1 cellular context compared by ENCODE assay signal in genomic region chr1:59193443-59194093, GRCh38.
A peak's percentile ranks its signal among the peaks of the same experiment; 100 is the strongest.
TF ChIP-seq lines count a peak whose summit lies in the region.

No MANE protein-coding gene starts in this region.

TF ChIP-seq in K562, 482 proteins besides CTCF, POLR2A, EP300 and RAD21 (continued from another document):
- TF ChIP-seq AFF1 (IDR thresholded peaks at IDR 0.05; ENCODE audit: low read depth in 1 of 2, partially characterized antibody in 2 of 2): no peak
- TF ChIP-seq HOMEZ (CRISPR knock-in tag; IDR thresholded peaks at IDR 0.05): no peak
- peak; percentile 46 for TF ChIP-seq CBFA2T2 (conservative IDR thresholded peaks at IDR 0.05)
- no peak for TF ChIP-seq ZNF589 (CRISPR knock-in tag; IDR thresholded peaks at IDR 0.05; ENCODE audit: low read depth)
- no peak for TF ChIP-seq GATAD2A (IDR thresholded peaks at IDR 0.05)
- TF ChIP-seq SP1 (CRISPR knock-in tag; IDR thresholded peaks at IDR 0.05): no peak
- TF ChIP-seq HDAC1 (IDR thresholded peaks at IDR 0.05): no peak
- no peak for TF ChIP-seq ZC3H8 (IDR thresholded peaks at IDR 0.05)
- TF ChIP-seq ZNF146 (CRISPR knock-in tag; IDR thresholded peaks at IDR 0.05; ENCODE audit: unreplicated experiment): no peak
- no peak for TF ChIP-seq NFE2L1 (tag; IDR thresholded peaks at IDR 0.05; ENCODE audit: borderline replicate concordance, low read depth)
- TF ChIP-seq, protein P1, sequence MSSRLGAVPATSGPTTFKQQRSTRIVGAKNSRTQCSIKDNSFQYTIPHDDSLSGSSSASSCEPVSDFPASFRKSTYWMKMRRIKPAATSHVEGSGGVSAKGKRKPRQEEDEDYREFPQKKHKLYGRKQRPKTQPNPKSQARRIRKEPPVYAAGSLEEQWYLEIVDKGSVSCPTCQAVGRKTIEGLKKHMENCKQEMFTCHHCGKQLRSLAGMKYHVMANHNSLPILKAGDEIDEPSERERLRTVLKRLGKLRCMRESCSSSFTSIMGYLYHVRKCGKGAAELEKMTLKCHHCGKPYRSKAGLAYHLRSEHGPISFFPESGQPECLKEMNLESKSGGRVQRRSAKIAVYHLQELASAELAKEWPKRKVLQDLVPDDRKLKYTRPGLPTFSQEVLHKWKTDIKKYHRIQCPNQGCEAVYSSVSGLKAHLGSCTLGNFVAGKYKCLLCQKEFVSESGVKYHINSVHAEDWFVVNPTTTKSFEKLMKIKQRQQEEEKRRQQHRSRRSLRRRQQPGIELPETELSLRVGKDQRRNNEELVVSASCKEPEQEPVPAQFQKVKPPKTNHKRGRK (tag; IDR thresholded peaks at IDR 0.05): no peak
- no peak for TF ChIP-seq MLX (CRISPR knock-in tag; conservative IDR thresholded peaks at IDR 0.05)
- TF ChIP-seq HNRNPUL1 (IDR thresholded peaks at IDR 0.05; ENCODE audit: low read length): no peak
- no peak for TF ChIP-seq RBM39 (optimal IDR thresholded peaks at IDR 0.05; ENCODE audit: low read depth, low read length)
- TF ChIP-seq TRIM24 (IDR thresholded peaks at IDR 0.05): peak in 1 of 2 experiments; percentile 43; a peak in 1 of 4 replicates
- TF ChIP-seq MAFF (IDR thresholded peaks at IDR 0.05; ENCODE audit: low read length): no peak
- TF ChIP-seq PPARD (CRISPR knock-in tag; IDR thresholded peaks at IDR 0.05): no peak
- no peak for TF ChIP-seq ASH1L (IDR thresholded peaks at IDR 0.05; ENCODE audit: borderline replicate concordance, low read depth, partially characterized antibody)
- TF ChIP-seq IRF2 (CRISPR knock-in tag; IDR thresholded peaks at IDR 0.05): no peak
- TF ChIP-seq PYGO2 (tag; IDR thresholded peaks at IDR 0.05): no peak
- TF ChIP-seq SIN3A (IDR thresholded peaks at IDR 0.05; ENCODE audit: borderline replicate concordance in 2 of 2, control insufficient read depth in 1 of 2, low read depth in 2 of 2, low read length in 2 of 2): no peak
- TF ChIP-seq XRCC3 (IDR thresholded peaks at IDR 0.05): no peak
- TF ChIP-seq TARDBP (IDR thresholded peaks at IDR 0.05): no peak
- no peak for TF ChIP-seq NFIC (IDR thresholded peaks at IDR 0.05)
- no peak for TF ChIP-seq SMARCE1 (IDR thresholded peaks at IDR 0.05)
- no peak for TF ChIP-seq GABPB2 (CRISPR knock-in tag; conservative IDR thresholded peaks at IDR 0.05)
- TF ChIP-seq, protein P2, sequence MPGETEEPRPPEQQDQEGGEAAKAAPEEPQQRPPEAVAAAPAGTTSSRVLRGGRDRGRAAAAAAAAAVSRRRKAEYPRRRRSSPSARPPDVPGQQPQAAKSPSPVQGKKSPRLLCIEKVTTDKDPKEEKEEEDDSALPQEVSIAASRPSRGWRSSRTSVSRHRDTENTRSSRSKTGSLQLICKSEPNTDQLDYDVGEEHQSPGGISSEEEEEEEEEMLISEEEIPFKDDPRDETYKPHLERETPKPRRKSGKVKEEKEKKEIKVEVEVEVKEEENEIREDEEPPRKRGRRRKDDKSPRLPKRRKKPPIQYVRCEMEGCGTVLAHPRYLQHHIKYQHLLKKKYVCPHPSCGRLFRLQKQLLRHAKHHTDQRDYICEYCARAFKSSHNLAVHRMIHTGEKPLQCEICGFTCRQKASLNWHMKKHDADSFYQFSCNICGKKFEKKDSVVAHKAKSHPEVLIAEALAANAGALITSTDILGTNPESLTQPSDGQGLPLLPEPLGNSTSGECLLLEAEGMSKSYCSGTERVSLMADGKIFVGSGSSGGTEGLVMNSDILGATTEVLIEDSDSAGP (CRISPR knock-in tag; IDR thresholded peaks at IDR 0.05): no peak
- no peak for TF ChIP-seq TEAD1 (CRISPR knock-in tag; IDR thresholded peaks at IDR 0.05)
- TF ChIP-seq TFAP4 (CRISPR knock-in tag; IDR thresholded peaks at IDR 0.05; ENCODE audit: borderline replicate concordance): 0 out of 2 replicates have a peak, but pooled peaks have one; percentile 23
- TF ChIP-seq, protein P3, sequence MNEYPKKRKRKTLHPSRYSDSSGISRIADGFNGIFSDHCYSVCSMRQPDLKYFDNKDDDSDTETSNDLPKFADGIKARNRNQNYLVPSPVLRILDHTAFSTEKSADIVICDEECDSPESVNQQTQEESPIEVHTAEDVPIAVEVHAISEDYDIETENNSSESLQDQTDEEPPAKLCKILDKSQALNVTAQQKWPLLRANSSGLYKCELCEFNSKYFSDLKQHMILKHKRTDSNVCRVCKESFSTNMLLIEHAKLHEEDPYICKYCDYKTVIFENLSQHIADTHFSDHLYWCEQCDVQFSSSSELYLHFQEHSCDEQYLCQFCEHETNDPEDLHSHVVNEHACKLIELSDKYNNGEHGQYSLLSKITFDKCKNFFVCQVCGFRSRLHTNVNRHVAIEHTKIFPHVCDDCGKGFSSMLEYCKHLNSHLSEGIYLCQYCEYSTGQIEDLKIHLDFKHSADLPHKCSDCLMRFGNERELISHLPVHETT (CRISPR knock-in tag; conservative IDR thresholded peaks at IDR 0.05 in 1 of 2, IDR thresholded peaks at IDR 0.05 in 1 of 2): no peak
- TF ChIP-seq POLR3G (IDR thresholded peaks at IDR 0.05; ENCODE audit: extremely low read depth, insufficient read length, insufficient replicate concordance): no peak
- peak; percentile 53 for TF ChIP-seq CBFA2T3 (IDR thresholded peaks at IDR 0.05)
- TF ChIP-seq, protein P4, sequence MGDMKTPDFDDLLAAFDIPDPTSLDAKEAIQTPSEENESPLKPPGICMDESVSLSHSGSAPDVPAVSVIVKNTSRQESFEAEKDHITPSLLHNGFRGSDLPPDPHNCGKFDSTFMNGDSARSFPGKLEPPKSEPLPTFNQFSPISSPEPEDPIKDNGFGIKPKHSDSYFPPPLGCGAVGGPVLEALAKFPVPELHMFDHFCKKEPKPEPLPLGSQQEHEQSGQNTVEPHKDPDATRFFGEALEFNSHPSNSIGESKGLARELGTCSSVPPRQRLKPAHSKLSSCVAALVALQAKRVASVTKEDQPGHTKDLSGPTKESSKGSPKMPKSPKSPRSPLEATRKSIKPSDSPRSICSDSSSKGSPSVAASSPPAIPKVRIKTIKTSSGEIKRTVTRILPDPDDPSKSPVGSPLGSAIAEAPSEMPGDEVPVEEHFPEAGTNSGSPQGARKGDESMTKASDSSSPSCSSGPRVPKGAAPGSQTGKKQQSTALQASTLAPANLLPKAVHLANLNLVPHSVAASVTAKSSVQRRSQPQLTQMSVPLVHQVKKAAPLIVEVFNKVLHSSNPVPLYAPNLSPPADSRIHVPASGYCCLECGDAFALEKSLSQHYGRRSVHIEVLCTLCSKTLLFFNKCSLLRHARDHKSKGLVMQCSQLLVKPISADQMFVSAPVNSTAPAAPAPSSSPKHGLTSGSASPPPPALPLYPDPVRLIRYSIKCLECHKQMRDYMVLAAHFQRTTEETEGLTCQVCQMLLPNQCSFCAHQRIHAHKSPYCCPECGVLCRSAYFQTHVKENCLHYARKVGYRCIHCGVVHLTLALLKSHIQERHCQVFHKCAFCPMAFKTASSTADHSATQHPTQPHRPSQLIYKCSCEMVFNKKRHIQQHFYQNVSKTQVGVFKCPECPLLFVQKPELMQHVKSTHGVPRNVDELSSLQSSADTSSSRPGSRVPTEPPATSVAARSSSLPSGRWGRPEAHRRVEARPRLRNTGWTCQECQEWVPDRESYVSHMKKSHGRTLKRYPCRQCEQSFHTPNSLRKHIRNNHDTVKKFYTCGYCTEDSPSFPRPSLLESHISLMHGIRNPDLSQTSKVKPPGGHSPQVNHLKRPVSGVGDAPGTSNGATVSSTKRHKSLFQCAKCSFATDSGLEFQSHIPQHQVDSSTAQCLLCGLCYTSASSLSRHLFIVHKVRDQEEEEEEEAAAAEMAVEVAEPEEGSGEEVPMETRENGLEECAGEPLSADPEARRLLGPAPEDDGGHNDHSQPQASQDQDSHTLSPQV (IDR thresholded peaks at IDR 0.05): no peak
- no peak for TF ChIP-seq ZKSCAN1 (IDR thresholded peaks at IDR 0.05; ENCODE audit: low read depth, low read length)
- peak; percentile 54 for TF ChIP-seq TCF3 (CRISPR knock-in tag; IDR thresholded peaks at IDR 0.05)
- TF ChIP-seq ZNF124 (CRISPR knock-in tag; IDR thresholded peaks at IDR 0.05): no peak
- TF ChIP-seq ZNF780A (CRISPR knock-in tag; IDR thresholded peaks at IDR 0.05): no peak
- peak; percentile 40; the same call in 1 of the 2 replicates for TF ChIP-seq TAL1 (IDR thresholded peaks at IDR 0.05)
- no peak for TF ChIP-seq ZNF217 (CRISPR knock-in tag; IDR thresholded peaks at IDR 0.05)
- TF ChIP-seq MTA3 (IDR thresholded peaks at IDR 0.05; ENCODE audit: borderline replicate concordance): no peak
- TF ChIP-seq ELF4 (CRISPR knock-in tag; IDR thresholded peaks at IDR 0.05): no peak
- TF ChIP-seq ZNF518B (CRISPR knock-in tag; IDR thresholded peaks at IDR 0.05): no peak
- no peak for TF ChIP-seq MCM7 (IDR thresholded peaks at IDR 0.05)
- no peak for TF ChIP-seq ZNF408 (CRISPR knock-in tag; IDR thresholded peaks at IDR 0.05; ENCODE audit: low read depth)
- TF ChIP-seq BCOR (IDR thresholded peaks at IDR 0.05): no peak
- TF ChIP-seq ARID1B (IDR thresholded peaks at IDR 0.05): peak; percentile 31; the same call in 1 of the 2 replicates
- TF ChIP-seq KDM2B (CRISPR knock-in tag; IDR thresholded peaks at IDR 0.05): no peak
- TF ChIP-seq CCAR2 (IDR thresholded peaks at IDR 0.05; ENCODE audit: low read depth, low read length): no peak
- TF ChIP-seq MCM3 (IDR thresholded peaks at IDR 0.05): no peak
TF ChIP-seq in K562: peak in this region for 8.
